Comparison of ENCODE assay signal across 14 cellular contexts in the genomic region with DNA sequence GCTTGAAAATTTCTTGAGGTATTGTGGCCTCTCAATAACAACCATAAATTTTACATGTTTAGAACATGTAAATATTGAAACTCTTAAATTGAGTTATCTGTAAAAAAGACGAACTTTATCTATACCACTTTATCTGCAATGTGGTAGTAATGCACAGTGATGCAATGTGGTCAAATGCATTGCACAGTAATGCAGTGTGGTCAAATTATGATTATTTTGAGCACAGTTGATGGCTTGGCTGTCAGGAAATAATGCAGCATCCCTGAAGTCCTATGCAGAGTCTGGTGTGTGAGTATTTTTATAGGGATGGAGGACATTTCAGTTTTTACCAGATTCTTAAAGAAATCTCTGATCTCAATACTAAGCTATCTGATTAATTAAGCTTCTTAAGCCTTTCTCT. TPM values are rescaled to one million over a fixed set of nuclear protein-coding genes. Genes with fewer than 3 reads are reported as not detected.
DNase-seq lines count a peak whose midpoint lies in the region; ATAC-seq and TF ChIP-seq lines count a peak whose summit lies in the region.
"Had no signal": no experiment of that assay in that cellular context is flagged by ENCODE, and none has a peak within 500 bp of the region (broad histone marks: within the 10 kb centered on the region; RNA-seq: fewer than 3 reads in every experiment).

No MANE protein-coding gene starts in this region.

- H4K5ac ChIP-seq in mesendoderm (ENCODE audit: low read length) = no peak overlapping the region

- no peak overlapping the region for H4K8ac ChIP-seq in mesendoderm (ENCODE audit: low read depth, low read length)

- H3K56ac ChIP-seq in mesendoderm (ENCODE audit: low read length) = no peak overlapping the region

- WGBS in mesendoderm (ENCODE audit: extremely low coverage, insufficient coverage, low lambda C conversion rate) = no CpG with 5 or more reads among the region's 1 CpG

- H3K79me2 ChIP-seq in DND-41 (ENCODE audit: insufficient read depth, low read length) (peaks cover 80% of the 10 kb centered on the region), Loucy (ENCODE audit: insufficient read depth, low read length) (peaks cover 74% of the 10 kb centered on the region), mesendoderm (ENCODE audit: control insufficient read depth, insufficient read depth, low read length) (peaks cover 9% of the 10 kb centered on the region)

- H2AK5ac ChIP-seq in mesendoderm (ENCODE audit: low read length) = no peak overlapping the region

- H3K9ac ChIP-seq in DND-41 (ENCODE audit: low read depth, low read length) (no peak overlapping the region), Loucy (ENCODE audit: low read depth, low read length, poor library complexity, severe bottlenecking) (peak overlapping the region; percentile 33), mesendoderm (ENCODE audit: low read length) (no peak overlapping the region)
- H3K9ac ChIP-seq: BLaER1 treated with 17β-estradiol and CSF1 and Interleukin-3, amounts not matched to agents 10 nM and 100 nM had no signal

- H2AFZ ChIP-seq in DND-41 (ENCODE audit: low read depth, low read length) = no peak overlapping the region
- no peak overlapping the region for H2AFZ ChIP-seq in Loucy (ENCODE audit: low read length)
- H2AFZ ChIP-seq: GM23338 had no signal

- H3K36me3 ChIP-seq in DND-41 (ENCODE audit: insufficient read depth, low read length) (peaks cover 89% of the 10 kb centered on the region), Loucy (ENCODE audit: insufficient read depth, low read length) (peaks cover 39% of the 10 kb centered on the region), mesendoderm (ENCODE audit: control insufficient read depth, insufficient read depth, low read length) (no peaks in the 10 kb centered on the region)

- H3K79me1 ChIP-seq in mesendoderm (ENCODE audit: low read length) = no peaks in the 10 kb centered on the region

- no peaks in the 10 kb centered on the region for H3K27me3 ChIP-seq in DND-41 (ENCODE audit: insufficient read depth, low read length, poor library complexity)
- H3K27me3 ChIP-seq in Loucy (ENCODE audit: insufficient read depth, low read length, poor library complexity, severe bottlenecking) = no peaks in the 10 kb centered on the region
- H3K27me3 ChIP-seq in mesendoderm (ENCODE audit: insufficient read depth, low read length, poor library complexity) = no peaks in the 10 kb centered on the region
- H3K27me3 ChIP-seq: BLaER1 treated with 17β-estradiol and CSF1 and Interleukin-3, amounts not matched to agents 10 nM and 100 nM had no signal

- H3K9me2 ChIP-seq in Loucy (replicated peaks; ENCODE audit: low read depth, low read length) = no peaks in the 10 kb centered on the region

- H3K27ac ChIP-seq in DND-41 (ENCODE audit: low read length) = no peak overlapping the region
- peak overlapping the region; percentile 83; the same call in 1 of the 2 replicates for H3K27ac ChIP-seq in VCaP
- H3K27ac ChIP-seq in mesendoderm (ENCODE audit: low read depth, low read length) = no peak overlapping the region
- H3K27ac ChIP-seq: BLaER1 treated with 17β-estradiol and CSF1 and Interleukin-3, amounts not matched to agents 10 nM and 100 nM had no signal

- no peak for TF ChIP-seq CTCF in DND-41 (IDR thresholded peaks at IDR 0.05; ENCODE audit: borderline replicate concordance, extremely low read depth, low read length, poor library complexity, severe bottlenecking)
- TF ChIP-seq CTCF in Loucy (conservative IDR thresholded peaks at IDR 0.05; ENCODE audit: low read length) = no peak
- TF ChIP-seq CTCF in VCaP (conservative IDR thresholded peaks at IDR 0.05) = no peak

- DNase-seq in DND-41 (no peak), fibroblast of peridontal ligament (ENCODE audit: extremely low read depth) (peak; percentile 26), RPMI8226 (no peak), mesendoderm (no peak), NCI-H774 (lab: John Stamatoyannopoulos, UW) (no peak), NCI-H2196 (lab: John Stamatoyannopoulos, UW; ENCODE audit: unreplicated experiment) (no peak)
- DNase-seq: Calu3; CD8-positive, alpha-beta T cell; HCEC 1CT had no signal

- no peak for ATAC-seq in DND-41 (ENCODE audit: insufficient read depth, low read depth)
- ATAC-seq: CD8-positive, alpha-beta T cell; GM23338; HepG2 had no signal

- no peaks in the 10 kb centered on the region for H4K20me1 ChIP-seq in DND-41 (ENCODE audit: insufficient read depth, low read length)
- H4K20me1 ChIP-seq in Loucy (ENCODE audit: insufficient read depth, low read length, poor library complexity, severe bottlenecking) = peaks cover 16% of the 10 kb centered on the region
- H4K20me1 ChIP-seq: BLaER1 treated with 17β-estradiol and CSF1 and Interleukin-3, amounts not matched to agents 10 nM and 100 nM had no signal

- H3K4me2 ChIP-seq in DND-41 (ENCODE audit: insufficient read depth, low read length) = peak overlapping the region; percentile 6; the same call in 1 of the 2 replicates
- H3K4me2 ChIP-seq in Loucy (ENCODE audit: low read depth, low read length, poor library complexity, severe bottlenecking) = peak overlapping the region; percentile 94
- H3K4me2 ChIP-seq in mesendoderm (ENCODE audit: low read length) = no peak overlapping the region
- H3K4me2 ChIP-seq: BLaER1 treated with 17β-estradiol and CSF1 and Interleukin-3, amounts not matched to agents 10 nM and 100 nM; GM23338 had no signal

- H3K9me3 ChIP-seq in DND-41 (ENCODE audit: insufficient read depth, low read length, severe bottlenecking) (no peaks in the 10 kb centered on the region), Loucy (ENCODE audit: insufficient read depth, low read depth, low read length) (no peaks in the 10 kb centered on the region)
- H3K9me3 ChIP-seq: BLaER1 treated with 17β-estradiol and CSF1 and Interleukin-3, amounts not matched to agents 10 nM and 100 nM had no signal

- H3K18ac ChIP-seq in mesendoderm (ENCODE audit: low read length) = no peak overlapping the region

- H3K23ac ChIP-seq in mesendoderm (ENCODE audit: low read length) = no peak overlapping the region

- H3K4me1 ChIP-seq in DND-41 (ENCODE audit: insufficient read depth, low read length) (peaks cover 40% of the 10 kb centered on the region), Loucy (ENCODE audit: insufficient read depth, low read length, poor library complexity, severe bottlenecking) (peaks cover 40% of the 10 kb centered on the region), mesendoderm (ENCODE audit: control insufficient read depth, low read depth, low read length) (no peaks in the 10 kb centered on the region)

- H3F3A ChIP-seq in Loucy (ENCODE audit: low read depth) = no peaks in the 10 kb centered on the region

- H2BK5ac ChIP-seq in mesendoderm (ENCODE audit: low read length) = no peak overlapping the region

- H2BK120ac ChIP-seq in mesendoderm (ENCODE audit: low read depth, low read length) = no peak overlapping the region

- H2BK15ac ChIP-seq in mesendoderm (replicated peaks; ENCODE audit: low read depth) = no peak overlapping the region

- H3K4ac ChIP-seq in mesendoderm (ENCODE audit: low read depth, low read length) = no peak overlapping the region

- H3K4me3 ChIP-seq in DND-41 (ENCODE audit: low read depth in 1 of 2, low read length in 2 of 2) (no peak overlapping the region), Loucy (ENCODE audit: low read length, poor library complexity, severe bottlenecking) (peak overlapping the region; percentile 91), mesendoderm (ENCODE audit: low read length) (no peak overlapping the region)
- H3K4me3 ChIP-seq: BLaER1 treated with 17β-estradiol and CSF1 and Interleukin-3, amounts not matched to agents 10 nM and 100 nM; GM23338 had no signal

RNA-seq across cellular contexts. Expression of gene TTK, which starts 5.1 kb away (rescaled TPM):
- polyA plus RNA-seq in mesendoderm (2013, experiment 1 of 2) = 48.2 TPM
- 49.4 TPM for polyA plus RNA-seq in mesendoderm (2013, experiment 2 of 2)
